ENCODE assay signal across 1 cellular context in the genomic region with DNA sequence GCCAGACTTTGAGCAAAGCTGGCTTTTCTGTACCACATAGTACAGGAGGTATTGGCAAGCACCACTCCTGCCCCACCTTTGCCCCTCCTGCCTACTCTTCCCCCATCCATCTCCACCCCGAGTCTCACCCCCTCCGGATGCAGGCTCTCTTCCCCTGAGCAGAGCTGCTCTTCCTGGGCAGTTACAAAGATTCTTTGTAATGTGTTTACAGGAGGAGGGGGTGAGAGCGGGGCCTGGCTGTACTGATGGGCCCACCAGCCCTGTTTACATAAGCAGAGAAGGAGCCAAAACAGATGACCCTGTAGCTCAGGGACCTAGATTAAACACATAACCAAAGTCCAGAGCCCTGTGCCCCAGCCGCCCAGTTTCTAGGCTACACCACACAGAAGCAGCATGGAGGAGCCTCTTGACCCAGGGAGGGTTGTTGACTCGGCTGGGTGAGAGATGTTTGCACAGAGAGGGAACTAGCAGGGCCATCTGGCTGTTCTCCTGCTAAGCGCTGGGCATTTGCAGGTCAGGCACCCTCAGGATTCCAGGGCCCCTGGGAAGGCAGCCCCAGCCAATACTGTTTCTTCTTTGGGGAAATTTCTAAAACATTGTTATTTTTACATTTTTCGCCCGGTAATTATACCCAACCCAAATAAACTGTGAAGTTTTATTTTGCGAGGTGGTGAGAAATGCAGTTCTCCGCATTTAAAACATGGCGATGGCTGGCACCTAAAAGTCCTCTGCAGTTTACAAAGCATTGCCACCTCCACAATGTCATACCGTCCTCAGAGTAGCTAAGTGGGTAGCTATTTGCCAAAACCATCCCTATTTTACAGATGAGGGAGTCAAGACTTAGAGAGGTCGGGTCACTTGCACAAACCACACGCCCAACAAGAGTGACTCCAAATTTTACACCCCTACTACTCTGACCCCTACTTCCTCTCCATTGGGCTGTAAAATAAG.
TF ChIP-seq lines count a peak whose summit lies in the region.

No MANE protein-coding gene starts in this region.

TF ChIP-seq in HepG2, 621 proteins besides CTCF, POLR2A, EP300 and RAD21 (continued from another document and continues in another):
- TF ChIP-seq, protein P1, sequence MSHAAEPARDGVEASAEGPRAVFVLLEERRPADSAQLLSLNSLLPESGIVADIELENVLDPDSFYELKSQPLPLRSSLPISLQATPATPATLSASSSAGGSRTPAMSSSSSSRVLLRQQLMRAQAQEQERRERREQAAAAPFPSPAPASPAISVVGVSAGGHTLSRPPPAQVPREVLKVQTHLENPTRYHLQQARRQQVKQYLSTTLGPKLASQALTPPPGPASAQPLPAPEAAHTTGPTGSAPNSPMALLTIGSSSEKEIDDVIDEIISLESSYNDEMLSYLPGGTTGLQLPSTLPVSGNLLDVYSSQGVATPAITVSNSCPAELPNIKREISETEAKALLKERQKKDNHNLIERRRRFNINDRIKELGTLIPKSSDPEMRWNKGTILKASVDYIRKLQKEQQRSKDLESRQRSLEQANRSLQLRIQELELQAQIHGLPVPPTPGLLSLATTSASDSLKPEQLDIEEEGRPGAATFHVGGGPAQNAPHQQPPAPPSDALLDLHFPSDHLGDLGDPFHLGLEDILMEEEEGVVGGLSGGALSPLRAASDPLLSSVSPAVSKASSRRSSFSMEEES (CRISPR knock-in tag; IDR thresholded peaks at IDR 0.05) = peak; percentile 82
- TF ChIP-seq, protein P2, sequence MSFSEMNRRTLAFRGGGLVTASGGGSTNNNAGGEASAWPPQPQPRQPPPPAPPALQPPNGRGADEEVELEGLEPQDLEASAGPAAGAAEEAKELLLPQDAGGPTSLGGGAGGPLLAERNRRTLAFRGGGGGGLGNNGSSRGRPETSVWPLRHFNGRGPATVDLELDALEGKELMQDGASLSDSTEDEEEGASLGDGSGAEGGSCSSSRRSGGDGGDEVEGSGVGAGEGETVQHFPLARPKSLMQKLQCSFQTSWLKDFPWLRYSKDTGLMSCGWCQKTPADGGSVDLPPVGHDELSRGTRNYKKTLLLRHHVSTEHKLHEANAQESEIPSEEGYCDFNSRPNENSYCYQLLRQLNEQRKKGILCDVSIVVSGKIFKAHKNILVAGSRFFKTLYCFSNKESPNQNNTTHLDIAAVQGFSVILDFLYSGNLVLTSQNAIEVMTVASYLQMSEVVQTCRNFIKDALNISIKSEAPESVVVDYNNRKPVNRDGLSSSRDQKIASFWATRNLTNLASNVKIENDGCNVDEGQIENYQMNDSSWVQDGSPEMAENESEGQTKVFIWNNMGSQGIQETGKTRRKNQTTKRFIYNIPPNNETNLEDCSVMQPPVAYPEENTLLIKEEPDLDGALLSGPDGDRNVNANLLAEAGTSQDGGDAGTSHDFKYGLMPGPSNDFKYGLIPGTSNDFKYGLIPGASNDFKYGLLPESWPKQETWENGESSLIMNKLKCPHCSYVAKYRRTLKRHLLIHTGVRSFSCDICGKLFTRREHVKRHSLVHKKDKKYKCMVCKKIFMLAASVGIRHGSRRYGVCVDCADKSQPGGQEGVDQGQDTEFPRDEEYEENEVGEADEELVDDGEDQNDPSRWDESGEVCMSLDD (CRISPR knock-in tag; IDR thresholded peaks at IDR 0.05; ENCODE audit: borderline replicate concordance) = no peak
- TF ChIP-seq, protein P3, sequence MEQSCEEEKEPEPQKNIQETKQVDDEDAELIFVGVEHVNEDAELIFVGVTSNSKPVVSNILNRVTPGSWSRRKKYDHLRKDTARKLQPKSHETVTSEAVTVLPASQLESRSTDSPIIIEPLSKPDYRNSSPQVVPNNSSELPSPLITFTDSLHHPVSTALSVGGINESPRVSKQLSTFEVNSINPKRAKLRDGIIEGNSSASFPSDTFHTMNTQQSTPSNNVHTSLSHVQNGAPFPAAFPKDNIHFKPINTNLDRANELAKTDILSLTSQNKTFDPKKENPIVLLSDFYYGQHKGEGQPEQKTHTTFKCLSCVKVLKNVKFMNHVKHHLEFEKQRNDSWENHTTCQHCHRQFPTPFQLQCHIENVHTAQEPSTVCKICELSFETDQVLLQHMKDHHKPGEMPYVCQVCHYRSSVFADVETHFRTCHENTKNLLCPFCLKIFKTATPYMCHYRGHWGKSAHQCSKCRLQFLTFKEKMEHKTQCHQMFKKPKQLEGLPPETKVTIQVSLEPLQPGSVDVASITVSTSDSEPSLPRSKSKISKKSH (CRISPR knock-in tag; IDR thresholded peaks at IDR 0.05; ENCODE audit: borderline replicate concordance) = no peak
- TF ChIP-seq ZFP41 (CRISPR knock-in tag; IDR thresholded peaks at IDR 0.05; ENCODE audit: borderline replicate concordance) (no peak), PRPF4 (IDR thresholded peaks at IDR 0.05; ENCODE audit: low read depth, low read length, poor library complexity, severe bottlenecking) (no peak), ATF7-NPFF (CRISPR knock-in tag; IDR thresholded peaks at IDR 0.05; ENCODE audit: low read depth) (peak; percentile 73), ZSCAN21 (CRISPR knock-in tag; IDR thresholded peaks at IDR 0.05; ENCODE audit: borderline replicate concordance) (peak; percentile 52; the same call in 1 of the 2 replicates), SRF (IDR thresholded peaks at IDR 0.05; ENCODE audit: low read depth, low read length) (no peak), ZNF317 (CRISPR knock-in tag; IDR thresholded peaks at IDR 0.05) (peak; percentile 79; the same call in 1 of the 2 replicates), MYC (CRISPR knock-in tag; IDR thresholded peaks at IDR 0.05; ENCODE audit: borderline replicate concordance) (peak; percentile 81), ZNF3 (CRISPR knock-in tag; IDR thresholded peaks at IDR 0.05) (no peak; the same call in 1 of the 2 replicates), PHB2 (IDR thresholded peaks at IDR 0.05; ENCODE audit: partially characterized antibody) (no peak), ZNF274 (CRISPR knock-in tag; IDR thresholded peaks at IDR 0.05) (peak; percentile 72; the same call in 1 of the 2 replicates), ZSCAN30 (CRISPR knock-in tag; IDR thresholded peaks at IDR 0.05) (no peak), SIX4 (CRISPR knock-in tag; IDR thresholded peaks at IDR 0.05) (peak; percentile 33), ZNF432 (CRISPR knock-in tag; IDR thresholded peaks at IDR 0.05; ENCODE audit: borderline replicate concordance) (no peak), REPIN1 (CRISPR knock-in tag; IDR thresholded peaks at IDR 0.05; ENCODE audit: borderline replicate concordance, low read depth) (0 out of 2 replicates have a peak, but pooled peaks have one; percentile 67), ZFAT (CRISPR knock-in tag; conservative IDR thresholded peaks at IDR 0.05) (no peak), HES4 (CRISPR knock-in tag; IDR thresholded peaks at IDR 0.05; ENCODE audit: borderline replicate concordance) (no peak), ZNF441 (CRISPR knock-in tag; IDR thresholded peaks at IDR 0.05; ENCODE audit: borderline replicate concordance) (peak; percentile 64; the same call in 1 of the 2 replicates), ZNF333 (CRISPR knock-in tag; IDR thresholded peaks at IDR 0.05; ENCODE audit: borderline replicate concordance) (no peak), DNMT3B (CRISPR knock-in tag; conservative IDR thresholded peaks at IDR 0.05) (no peak), SPEN (CRISPR knock-in tag; IDR thresholded peaks at IDR 0.05; ENCODE audit: low read depth) (peak; percentile 85; the same call in 1 of the 2 replicates), HNRNPL (IDR thresholded peaks at IDR 0.05; ENCODE audit: low read depth, low read length) (peak; percentile 88), ZNF652 (CRISPR knock-in tag; IDR thresholded peaks at IDR 0.05; ENCODE audit: borderline replicate concordance, low read depth) (no peak), KDM3A (CRISPR knock-in tag; IDR thresholded peaks at IDR 0.05; ENCODE audit: low read depth) (peak; percentile 84; the same call in 1 of the 2 replicates), ZNF326 (CRISPR knock-in tag; IDR thresholded peaks at IDR 0.05; ENCODE audit: borderline replicate concordance) (no peak), ZBTB21 (CRISPR knock-in tag; IDR thresholded peaks at IDR 0.05) (no peak), ZNF772 (CRISPR knock-in tag; IDR thresholded peaks at IDR 0.05) (peak; percentile 97)
- TF ChIP-seq, protein P4, sequence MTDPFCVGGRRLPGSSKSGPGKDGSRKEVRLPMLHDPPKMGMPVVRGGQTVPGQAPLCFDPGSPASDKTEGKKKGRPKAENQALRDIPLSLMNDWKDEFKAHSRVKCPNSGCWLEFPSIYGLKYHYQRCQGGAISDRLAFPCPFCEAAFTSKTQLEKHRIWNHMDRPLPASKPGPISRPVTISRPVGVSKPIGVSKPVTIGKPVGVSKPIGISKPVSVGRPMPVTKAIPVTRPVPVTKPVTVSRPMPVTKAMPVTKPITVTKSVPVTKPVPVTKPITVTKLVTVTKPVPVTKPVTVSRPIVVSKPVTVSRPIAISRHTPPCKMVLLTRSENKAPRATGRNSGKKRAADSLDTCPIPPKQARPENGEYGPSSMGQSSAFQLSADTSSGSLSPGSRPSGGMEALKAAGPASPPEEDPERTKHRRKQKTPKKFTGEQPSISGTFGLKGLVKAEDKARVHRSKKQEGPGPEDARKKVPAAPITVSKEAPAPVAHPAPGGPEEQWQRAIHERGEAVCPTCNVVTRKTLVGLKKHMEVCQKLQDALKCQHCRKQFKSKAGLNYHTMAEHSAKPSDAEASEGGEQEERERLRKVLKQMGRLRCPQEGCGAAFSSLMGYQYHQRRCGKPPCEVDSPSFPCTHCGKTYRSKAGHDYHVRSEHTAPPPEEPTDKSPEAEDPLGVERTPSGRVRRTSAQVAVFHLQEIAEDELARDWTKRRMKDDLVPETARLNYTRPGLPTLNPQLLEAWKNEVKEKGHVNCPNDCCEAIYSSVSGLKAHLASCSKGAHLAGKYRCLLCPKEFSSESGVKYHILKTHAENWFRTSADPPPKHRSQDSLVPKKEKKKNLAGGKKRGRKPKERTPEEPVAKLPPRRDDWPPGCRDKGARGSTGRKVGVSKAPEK (CRISPR knock-in tag; IDR thresholded peaks at IDR 0.05; ENCODE audit: borderline replicate concordance) = no peak
- TF ChIP-seq, protein P5, sequence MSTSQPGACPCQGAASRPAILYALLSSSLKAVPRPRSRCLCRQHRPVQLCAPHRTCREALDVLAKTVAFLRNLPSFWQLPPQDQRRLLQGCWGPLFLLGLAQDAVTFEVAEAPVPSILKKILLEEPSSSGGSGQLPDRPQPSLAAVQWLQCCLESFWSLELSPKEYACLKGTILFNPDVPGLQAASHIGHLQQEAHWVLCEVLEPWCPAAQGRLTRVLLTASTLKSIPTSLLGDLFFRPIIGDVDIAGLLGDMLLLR (CRISPR knock-in tag; IDR thresholded peaks at IDR 0.05) = no peak; the same call in 1 of the 2 replicates
- TF ChIP-seq, protein P6, sequence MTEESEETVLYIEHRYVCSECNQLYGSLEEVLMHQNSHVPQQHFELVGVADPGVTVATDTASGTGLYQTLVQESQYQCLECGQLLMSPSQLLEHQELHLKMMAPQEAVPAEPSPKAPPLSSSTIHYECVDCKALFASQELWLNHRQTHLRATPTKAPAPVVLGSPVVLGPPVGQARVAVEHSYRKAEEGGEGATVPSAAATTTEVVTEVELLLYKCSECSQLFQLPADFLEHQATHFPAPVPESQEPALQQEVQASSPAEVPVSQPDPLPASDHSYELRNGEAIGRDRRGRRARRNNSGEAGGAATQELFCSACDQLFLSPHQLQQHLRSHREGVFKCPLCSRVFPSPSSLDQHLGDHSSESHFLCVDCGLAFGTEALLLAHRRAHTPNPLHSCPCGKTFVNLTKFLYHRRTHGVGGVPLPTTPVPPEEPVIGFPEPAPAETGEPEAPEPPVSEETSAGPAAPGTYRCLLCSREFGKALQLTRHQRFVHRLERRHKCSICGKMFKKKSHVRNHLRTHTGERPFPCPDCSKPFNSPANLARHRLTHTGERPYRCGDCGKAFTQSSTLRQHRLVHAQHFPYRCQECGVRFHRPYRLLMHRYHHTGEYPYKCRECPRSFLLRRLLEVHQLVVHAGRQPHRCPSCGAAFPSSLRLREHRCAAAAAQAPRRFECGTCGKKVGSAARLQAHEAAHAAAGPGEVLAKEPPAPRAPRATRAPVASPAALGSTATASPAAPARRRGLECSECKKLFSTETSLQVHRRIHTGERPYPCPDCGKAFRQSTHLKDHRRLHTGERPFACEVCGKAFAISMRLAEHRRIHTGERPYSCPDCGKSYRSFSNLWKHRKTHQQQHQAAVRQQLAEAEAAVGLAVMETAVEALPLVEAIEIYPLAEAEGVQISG (CRISPR knock-in tag; IDR thresholded peaks at IDR 0.05) = peak; percentile 95
- TF ChIP-seq, protein P7, sequence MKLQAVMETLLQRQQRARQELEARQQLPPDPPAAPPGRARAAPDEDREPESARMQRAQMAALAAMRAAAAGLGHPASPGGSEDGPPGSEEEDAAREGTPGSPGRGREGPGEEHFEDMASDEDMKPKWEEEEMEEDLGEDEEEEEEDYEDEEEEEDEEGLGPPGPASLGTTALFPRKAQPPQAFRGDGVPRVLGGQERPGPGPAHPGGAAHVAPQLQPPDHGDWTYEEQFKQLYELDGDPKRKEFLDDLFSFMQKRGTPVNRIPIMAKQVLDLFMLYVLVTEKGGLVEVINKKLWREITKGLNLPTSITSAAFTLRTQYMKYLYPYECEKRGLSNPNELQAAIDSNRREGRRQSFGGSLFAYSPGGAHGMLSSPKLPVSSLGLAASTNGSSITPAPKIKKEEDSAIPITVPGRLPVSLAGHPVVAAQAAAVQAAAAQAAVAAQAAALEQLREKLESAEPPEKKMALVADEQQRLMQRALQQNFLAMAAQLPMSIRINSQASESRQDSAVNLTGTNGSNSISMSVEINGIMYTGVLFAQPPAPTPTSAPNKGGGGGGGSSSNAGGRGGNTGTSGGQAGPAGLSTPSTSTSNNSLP (IDR thresholded peaks at IDR 0.05; ENCODE audit: low read depth, low read length) = peak; percentile 56; the same call in 1 of the 2 replicates
- TF ChIP-seq, protein P8, sequence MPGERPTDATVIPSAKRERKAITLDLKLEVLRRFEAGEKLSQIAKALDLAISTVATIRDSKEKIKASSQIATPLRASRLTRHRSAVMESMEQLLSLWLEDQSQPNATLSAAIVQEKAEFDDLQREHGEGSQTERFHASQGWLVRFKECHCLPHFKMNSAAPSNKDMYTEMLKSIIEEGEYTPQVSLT (CRISPR knock-in tag; IDR thresholded peaks at IDR 0.05; ENCODE audit: borderline replicate concordance, low read depth) = 0 out of 2 replicates have a peak, but pooled peaks have one; percentile 70
- TF ChIP-seq, protein P9, sequence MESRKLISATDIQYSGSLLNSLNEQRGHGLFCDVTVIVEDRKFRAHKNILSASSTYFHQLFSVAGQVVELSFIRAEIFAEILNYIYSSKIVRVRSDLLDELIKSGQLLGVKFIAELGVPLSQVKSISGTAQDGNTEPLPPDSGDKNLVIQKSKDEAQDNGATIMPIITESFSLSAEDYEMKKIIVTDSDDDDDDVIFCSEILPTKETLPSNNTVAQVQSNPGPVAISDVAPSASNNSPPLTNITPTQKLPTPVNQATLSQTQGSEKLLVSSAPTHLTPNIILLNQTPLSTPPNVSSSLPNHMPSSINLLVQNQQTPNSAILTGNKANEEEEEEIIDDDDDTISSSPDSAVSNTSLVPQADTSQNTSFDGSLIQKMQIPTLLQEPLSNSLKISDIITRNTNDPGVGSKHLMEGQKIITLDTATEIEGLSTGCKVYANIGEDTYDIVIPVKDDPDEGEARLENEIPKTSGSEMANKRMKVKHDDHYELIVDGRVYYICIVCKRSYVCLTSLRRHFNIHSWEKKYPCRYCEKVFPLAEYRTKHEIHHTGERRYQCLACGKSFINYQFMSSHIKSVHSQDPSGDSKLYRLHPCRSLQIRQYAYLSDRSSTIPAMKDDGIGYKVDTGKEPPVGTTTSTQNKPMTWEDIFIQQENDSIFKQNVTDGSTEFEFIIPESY (CRISPR knock-in tag; IDR thresholded peaks at IDR 0.05) = peak; percentile 74; the same call in 1 of the 2 replicates
